ENCODE assay signal across 11 cellular contexts in genomic region chr6:35296931-35297330, GRCh38. TPM values are rescaled to one million over a fixed set of nuclear protein-coding genes. Genes with fewer than 3 reads are reported as not detected.
DNase-seq lines count a peak whose midpoint lies in the region; ATAC-seq, FAIRE-seq and TF ChIP-seq lines count a peak whose summit lies in the region.
"Had no signal": no experiment of that assay in that cellular context is flagged by ENCODE, and none has a peak within 500 bp of the region (broad histone marks: within the 10 kb centered on the region; RNA-seq: fewer than 3 reads in every experiment).

No MANE protein-coding gene starts in this region.

- DNase-seq in T-helper 1 cell (no peak), Karpas-422 (no peak), astrocyte (ENCODE audit: low read depth) (no peak), spleen (no peak), osteocyte (ENCODE audit: extremely low spot score, unreplicated experiment) (no peak), head of caudate nucleus (no peak)

- H3K36me3 ChIP-seq in Karpas-422 (ENCODE audit: insufficient read depth, low read length) (peaks cover 11% of the 10 kb centered on the region; the same call in 1 of the 2 replicates), astrocyte (ENCODE audit: insufficient read depth, low read length) (no peaks in the 10 kb centered on the region), spleen (peaks cover 3 to 49% (median 38%) of the 10 kb centered on the region in 6 donors)

- H3K27ac ChIP-seq in Karpas-422 (ENCODE audit: low read length) (peak overlapping the region; percentile 71), astrocyte (ENCODE audit: low read depth, low read length) (no peak overlapping the region), spleen (peak overlapping the region; percentile 83 to 98 (median 94))
- H3K27ac ChIP-seq: A549, SJSA1 had no signal

- intact Hi-C loops in spleen (cut with DNase I; ENCODE audit: low total_unique reads) (no loop called here), head of caudate nucleus (cut with DNase I) (no loop called here)

- no peaks in the 10 kb centered on the region for H3K27me3 Mint-ChIP-seq in T-helper 1 cell treated with Interleukin-12 subunit alpha and Interleukin-12 subunit beta and Interleukin-4 antibody, amounts not matched to agents 30 μg/mL and 1 μg/mL, for 36 hours (ENCODE audit: low read depth)
- H3K27me3 Mint-ChIP-seq in astrocyte (ENCODE audit: low read depth, unreplicated experiment): peaks cover 2% of the 10 kb centered on the region
- H3K27me3 Mint-ChIP-seq in osteocyte (ENCODE audit: unreplicated experiment): no peaks in the 10 kb centered on the region
- H3K27me3 Mint-ChIP-seq: stimulated activated naive CD8-positive, alpha-beta T cell treated with anti-CD3 and anti-CD28 coated beads, Interleukin-15, amount 100 ng/mL, for 72 hours had no signal

- H3K9me3 Mint-ChIP-seq in T-helper 1 cell treated with Interleukin-12 subunit alpha and Interleukin-12 subunit beta and Interleukin-4 antibody, amounts not matched to agents 30 μg/mL and 1 μg/mL, for 36 hours: no peaks in the 10 kb centered on the region
- H3K9me3 Mint-ChIP-seq in astrocyte (ENCODE audit: unreplicated experiment) (no peaks in the 10 kb centered on the region), osteocyte (ENCODE audit: unreplicated experiment) (no peaks in the 10 kb centered on the region)
- H3K9me3 Mint-ChIP-seq: stimulated activated naive CD8-positive, alpha-beta T cell treated with anti-CD3 and anti-CD28 coated beads, Interleukin-15, amount 100 ng/mL, for 72 hours had no signal

- H3K4me3 ChIP-seq in Karpas-422 (ENCODE audit: low read length) (no peak overlapping the region; the same call in 1 of the 2 replicates), astrocyte (ENCODE audit: insufficient read depth, low read depth, low read length) (no peak overlapping the region), spleen (no peak overlapping the region)
- H3K4me3 ChIP-seq: A549, SJSA1 had no signal

- H3K9ac ChIP-seq in Karpas-422 (ENCODE audit: low read length): peak overlapping the region; percentile 94
- no peak overlapping the region for H3K9ac ChIP-seq in astrocyte (ENCODE audit: low read length)

- no peaks in the 10 kb centered on the region for H3K9me3 ChIP-seq in Karpas-422 (ENCODE audit: low read length)
- no peaks in the 10 kb centered on the region for H3K9me3 ChIP-seq in astrocyte (ENCODE audit: insufficient read depth, low read depth, low read length)
- H3K9me3 ChIP-seq in spleen: no peaks in the 10 kb centered on the region
- H3K9me3 ChIP-seq: A549, SJSA1 had no signal

- H3K4me2 ChIP-seq in Karpas-422 (ENCODE audit: low read depth, low read length, poor library complexity, severe bottlenecking) (peak overlapping the region; percentile 97), astrocyte (ENCODE audit: low read length) (no peak overlapping the region)
- H3K4me2 ChIP-seq: A549 had no signal

- TF ChIP-seq CTCF in astrocyte (IDR thresholded peaks at IDR 0.05; ENCODE audit: insufficient read depth, low read depth, low read length) (no peak), spleen (IDR thresholded peaks at IDR 0.05 in 8 of 11, conservative IDR thresholded peaks at IDR 0.05 in 3 of 11) (no peak), osteocyte (IDR thresholded peaks at IDR 0.05) (no peak)

- H3K27me3 ChIP-seq in Karpas-422 (ENCODE audit: low read length) (no peaks in the 10 kb centered on the region), astrocyte (ENCODE audit: insufficient read depth, low read length) (no peaks in the 10 kb centered on the region), spleen (replicated peaks in 1 of 7) (no peaks in the 10 kb centered on the region)
- H3K27me3 ChIP-seq: SJSA1 had no signal

- peak overlapping the region; percentile 85 for H3K4me3 Mint-ChIP-seq in T-helper 1 cell treated with Interleukin-12 subunit alpha and Interleukin-12 subunit beta and Interleukin-4 antibody, amounts not matched to agents 30 μg/mL and 1 μg/mL, for 36 hours
- H3K4me3 Mint-ChIP-seq in astrocyte (ENCODE audit: unreplicated experiment) (no peak overlapping the region), osteocyte (ENCODE audit: unreplicated experiment) (no peak overlapping the region)

- H3K79me2 ChIP-seq in Karpas-422 (ENCODE audit: low read length) (peaks cover 37% of the 10 kb centered on the region), astrocyte (ENCODE audit: insufficient read depth, low read length) (no peaks in the 10 kb centered on the region)

- no peak for ATAC-seq in HG02798 (IDR thresholded peaks at IDR 0.05; ENCODE audit: poor library complexity, unreplicated experiment)

- H3K4me1 Mint-ChIP-seq in T-helper 1 cell treated with Interleukin-12 subunit alpha and Interleukin-12 subunit beta and Interleukin-4 antibody, amounts not matched to agents 30 μg/mL and 1 μg/mL, for 36 hours (ENCODE audit: low read depth): peaks cover 38% of the 10 kb centered on the region
- no peaks in the 10 kb centered on the region for H3K4me1 Mint-ChIP-seq in astrocyte (ENCODE audit: low read depth, unreplicated experiment)
- peaks cover 7% of the 10 kb centered on the region for H3K4me1 Mint-ChIP-seq in osteocyte (ENCODE audit: unreplicated experiment)

- H4K20me1 ChIP-seq in Karpas-422 (ENCODE audit: insufficient read depth, low read depth, low read length) (no peaks in the 10 kb centered on the region), astrocyte (ENCODE audit: insufficient read depth, low read length) (no peaks in the 10 kb centered on the region)

- WGBS in spleen, 5 donors: 59 to 69% (median 60%) methylated on average over 2 of the region's 2 CpGs

- H3K36me3 Mint-ChIP-seq in T-helper 1 cell treated with Interleukin-12 subunit alpha and Interleukin-12 subunit beta and Interleukin-4 antibody, amounts not matched to agents 30 μg/mL and 1 μg/mL, for 36 hours (ENCODE audit: low read depth): peaks cover 37% of the 10 kb centered on the region
- H3K36me3 Mint-ChIP-seq in astrocyte (ENCODE audit: low read depth, unreplicated experiment) (peaks cover 22% of the 10 kb centered on the region), osteocyte (ENCODE audit: unreplicated experiment) (peaks cover 13% of the 10 kb centered on the region)

- H3K4me1 ChIP-seq in Karpas-422 (ENCODE audit: low read length): peaks cover 44% of the 10 kb centered on the region
- H3K4me1 ChIP-seq in astrocyte (ENCODE audit: insufficient read depth, low read length): peaks cover 12% of the 10 kb centered on the region
- H3K4me1 ChIP-seq in spleen: peaks cover 31 to 60% (median 52%) of the 10 kb centered on the region in 6 donors
- H3K4me1 ChIP-seq: A549, SJSA1 had no signal

- peak overlapping the region; percentile 88 for H3K27ac Mint-ChIP-seq in T-helper 1 cell treated with Interleukin-12 subunit alpha and Interleukin-12 subunit beta and Interleukin-4 antibody, amounts not matched to agents 30 μg/mL and 1 μg/mL, for 36 hours
- H3K27ac Mint-ChIP-seq in astrocyte (ENCODE audit: unreplicated experiment): peak overlapping the region; percentile 58
- no peak overlapping the region for H3K27ac Mint-ChIP-seq in osteocyte (ENCODE audit: unreplicated experiment)

- FAIRE-seq in astrocyte (lab: Jason Lieb, UNC): no peak
- FAIRE-seq: A549 had no signal

- H2AFZ ChIP-seq in Karpas-422 (ENCODE audit: low read length) (peak overlapping the region; percentile 35; the same call in 1 of the 2 replicates), astrocyte (ENCODE audit: low read depth, low read length) (no peak overlapping the region)

- no peak for TF ChIP-seq POLR2A in spleen (IDR thresholded peaks at IDR 0.05)

- no peaks in the 10 kb centered on the region for H3K9me2 ChIP-seq in Karpas-422 (replicated peaks; ENCODE audit: insufficient read depth, low read length)

RNA-seq across cellular contexts. Expression of gene DEF6, which starts 0.7 kb away (rescaled TPM):
- total RNA-seq in Karpas-422 (2014; rRNA removed; shearing (Covaris generic); ENCODE audit: low replicate concordance): 31.3 and 69.9 TPM in 2 replicates
- 2.2 and 3.3 TPM in 2 replicates for total RNA-seq in astrocyte
- total RNA-seq in spleen: 10 to 100 TPM; 57.9 to 89.0 (median 72.1) TPM
- polyA plus RNA-seq in spleen: 100 to 1,000 TPM in 1 of 3 donors, 10 to 100 TPM in 2; 63.2 to 132 (median 74.3) TPM
- 0.52 and 0.59 TPM in 2 replicates for total RNA-seq in osteocyte

RNA-seq across cellular contexts. Expression of gene ZNF76, which starts 37.4 kb away (rescaled TPM):
- total RNA-seq in Karpas-422 (2014; rRNA removed; shearing (Covaris generic); ENCODE audit: low replicate concordance): 24.4 and 40.3 TPM in 2 replicates
- 12.7 and 13.5 TPM in 2 replicates for total RNA-seq in astrocyte
- 10 to 100 TPM; 51.6 to 80.0 (median 60.9) TPM for total RNA-seq in spleen
- 10 to 100 TPM; 25.6 to 54.9 (median 40.9) TPM for polyA plus RNA-seq in spleen
- total RNA-seq in osteocyte: 29.3 and 32.9 TPM in 2 replicates

RNA-seq across cellular contexts. Expression of gene PPARD, which starts 45.4 kb away (rescaled TPM):
- 2.5 and 3.2 TPM in 2 replicates for total RNA-seq in Karpas-422 (2014; rRNA removed; shearing (Covaris generic); ENCODE audit: low replicate concordance)
- total RNA-seq in astrocyte (9.9 and 11.3 TPM in 2 replicates), spleen (10 to 100 TPM; 24.5 to 37.4 (median 34.9) TPM), osteocyte (33.1 and 33.8 TPM in 2 replicates)
- polyA plus RNA-seq in spleen: 10 to 100 TPM in 2 of 3 donors, 1 to 10 TPM in 1; 9.4 to 16.8 (median 12.7) TPM
